In the genomic region with DNA sequence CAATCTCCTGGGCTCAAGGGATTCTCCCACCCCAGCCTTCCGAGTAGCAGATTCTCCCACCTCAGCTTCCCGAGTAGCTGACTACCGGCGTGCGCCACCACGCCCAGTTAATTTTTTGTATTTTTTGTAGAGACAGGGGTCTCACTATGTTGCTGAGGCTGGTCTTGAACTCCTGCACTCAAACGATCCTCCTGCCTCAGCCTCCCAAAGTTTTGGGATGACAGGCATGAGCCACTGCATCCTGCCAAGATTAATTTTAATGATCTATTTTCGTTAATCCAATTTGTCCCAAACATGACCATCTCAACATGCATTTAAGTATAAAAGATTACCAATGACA, we compare ENCODE assay signal across 1 cellular context.
TF ChIP-seq lines count a peak whose summit lies in the region.

No MANE protein-coding gene starts in this region.

TF ChIP-seq in endothelial cell of umbilical vein, 7 proteins besides CTCF, POLR2A, EP300 and RAD21:
- TF ChIP-seq MYC (IDR thresholded peaks at IDR 0.05; ENCODE audit: low read depth, low read length) (no peak), POLR2AphosphoS5 (IDR thresholded peaks at IDR 0.05; ENCODE audit: insufficient read depth, low read depth, low read length) (no peak), EZH2 (IDR thresholded peaks at IDR 0.05; ENCODE audit: borderline replicate concordance, low read depth, low read length, severe bottlenecking) (no peak), GATA2 (IDR thresholded peaks at IDR 0.05; ENCODE audit: insufficient read depth, insufficient read length, low read depth, low read length) (no peak), MAX (IDR thresholded peaks at IDR 0.05; ENCODE audit: insufficient read depth, insufficient read length) (no peak), JUN (IDR thresholded peaks at IDR 0.05; ENCODE audit: borderline replicate concordance, insufficient read depth, insufficient read length, low read depth) (no peak), FOS (IDR thresholded peaks at IDR 0.05; ENCODE audit: borderline replicate concordance, insufficient read depth, low read length) (no peak)
